Comparison of ENCODE assay signal across 24 cellular contexts in the genomic region with DNA sequence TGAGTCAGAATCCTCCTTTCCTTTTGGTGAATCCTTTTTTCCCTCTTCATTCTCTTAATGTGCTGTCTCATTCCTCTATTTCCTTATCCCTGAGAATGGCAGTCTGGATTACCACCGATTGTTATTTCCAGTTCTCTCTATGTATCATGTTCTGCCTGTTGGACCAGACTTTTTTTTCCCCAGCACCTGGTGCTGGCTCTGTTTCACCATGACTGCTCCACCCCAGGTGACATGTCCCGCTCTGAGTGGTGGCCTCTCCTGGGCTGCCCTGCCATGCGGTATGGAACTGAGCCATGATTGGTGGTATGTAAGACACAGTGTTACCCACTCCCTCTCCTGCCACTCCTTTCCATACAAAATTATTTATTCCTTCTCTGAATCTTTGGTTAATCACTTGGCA.
DNase-seq lines count a peak whose midpoint lies in the region; ATAC-seq and TF ChIP-seq lines count a peak whose summit lies in the region.
"Had no signal": no experiment of that assay in that cellular context is flagged by ENCODE, and none has a peak within 500 bp of the region (broad histone marks: within the 10 kb centered on the region; RNA-seq: fewer than 3 reads in every experiment).

No MANE protein-coding gene starts in this region.

- H3K4me3 Mint-ChIP-seq in MCF 10A (ENCODE audit: unreplicated experiment): no peak overlapping the region
- H3K4me3 Mint-ChIP-seq: CD4-positive, alpha-beta T cell had no signal

- no peaks in the 10 kb centered on the region for H3K79me2 ChIP-seq in DND-41 (ENCODE audit: insufficient read depth, low read length)

- no peaks in the 10 kb centered on the region for H3K36me3 ChIP-seq in DND-41 (ENCODE audit: insufficient read depth, low read length)
- no peaks in the 10 kb centered on the region for H3K36me3 ChIP-seq in prostate gland
- H3K36me3 ChIP-seq: BLaER1, SJSA1 had no signal

- 0 out of 2 replicates have a peak overlapping the region, but pooled peaks have one; percentile 17 for H3K27ac ChIP-seq in DND-41 (ENCODE audit: low read length)
- no peak overlapping the region for H3K27ac ChIP-seq in prostate gland
- H3K27ac ChIP-seq: BLaER1, SJSA1 had no signal

- H3K4me2 ChIP-seq in DND-41 (ENCODE audit: insufficient read depth, low read length): no peak overlapping the region
- H3K4me2 ChIP-seq: BLaER1 had no signal

- H3K27me3 ChIP-seq in DND-41 (ENCODE audit: insufficient read depth, low read length, poor library complexity) (no peaks in the 10 kb centered on the region), prostate gland (replicated peaks; ENCODE audit: insufficient read depth) (no peaks in the 10 kb centered on the region)
- H3K27me3 ChIP-seq: BLaER1, SJSA1 had no signal

- no peaks in the 10 kb centered on the region for H3K9me3 Mint-ChIP-seq in MCF 10A (ENCODE audit: unreplicated experiment)

- no TSS peak for BruUV-seq in MCF 10A (replicated peaks; lab: Mats Ljungman, UMichigan)

- TF ChIP-seq POLR2A in prostate gland (IDR thresholded peaks at IDR 0.05): no peak

- no peaks in the 10 kb centered on the region for H3K36me3 Mint-ChIP-seq in MCF 10A (ENCODE audit: insufficient read depth, unreplicated experiment)

- H3K27me3 Mint-ChIP-seq in MCF 10A (ENCODE audit: insufficient read depth, unreplicated experiment): no peaks in the 10 kb centered on the region
- H3K27me3 Mint-ChIP-seq: CD4-positive, alpha-beta T cell had no signal

- CTCF ChIA-PET in MCF 10A (lab: Yijun Ruan, JAX): no interaction called here

- no peak for DNase-seq in DND-41
- DNase-seq in MCF 10A (ENCODE audit: unreplicated experiment): no peak
- peak; percentile 6 for DNase-seq in prostate gland (ENCODE audit: low spot score)
- DNase-seq in NCI-H526 treated with DMSO at 0.1 percent for 48 hours (lab: John Stamatoyannopoulos, UW): no peak
- no peak for DNase-seq in hypothalamus (lab: John Stamatoyannopoulos, UW)
- DNase-seq in NCI-H510A treated with DMSO at 0.1 percent for 48 hours (lab: John Stamatoyannopoulos, UW): no peak
- no peak for DNase-seq in DMS153 (lab: John Stamatoyannopoulos, UW)
- DNase-seq: CD4-positive, alpha-beta T cell; DMS53; GDM1; HCEC 1CT; Karpas-422; MV-4-11; NCI-H1105; NCI-H146; NCI-H2029; NCI-H446; NCI-H526; RPMI8226 had no signal

- no peak overlapping the region for H3K4me3 ChIP-seq in DND-41 (ENCODE audit: low read depth in 1 of 2, low read length in 2 of 2)
- H3K4me3 ChIP-seq in prostate gland: no peak overlapping the region
- H3K4me3 ChIP-seq: BLaER1, GM12878, SJSA1 had no signal

- H2AFZ ChIP-seq in DND-41 (ENCODE audit: low read depth, low read length): 0 out of 2 replicates have a peak overlapping the region, but pooled peaks have one; percentile 30

- peak overlapping the region; percentile 57 for H3K27ac Mint-ChIP-seq in MCF 10A (ENCODE audit: low read depth, unreplicated experiment)
- H3K27ac Mint-ChIP-seq: CD4-positive, alpha-beta T cell had no signal

- WGBS in prostate gland: 67% methylated on average over 3 of the region's 3 CpGs

- H4K20me1 ChIP-seq in DND-41 (ENCODE audit: insufficient read depth, low read length): no peaks in the 10 kb centered on the region
- H4K20me1 ChIP-seq: BLaER1 had no signal

- H3K4me1 ChIP-seq in DND-41 (ENCODE audit: insufficient read depth, low read length) (peaks cover 26% of the 10 kb centered on the region), prostate gland (replicated peaks) (no peaks in the 10 kb centered on the region)
- H3K4me1 ChIP-seq: BLaER1, SJSA1 had no signal

- H3K9me3 ChIP-seq in DND-41 (ENCODE audit: insufficient read depth, low read length, severe bottlenecking) (peaks cover 14% of the 10 kb centered on the region), prostate gland (no peaks in the 10 kb centered on the region)
- H3K9me3 ChIP-seq: SJSA1 had no signal

- POLR2A ChIA-PET in MCF 10A (lab: Yijun Ruan, JAX): no interaction called here

- intact Hi-C loops in MCF 10A (cut with micrococcal nuclease): no loop called here
- intact Hi-C loops in prostate gland (cut with DNase I): no loop called here

- TF ChIP-seq CTCF in DND-41 (IDR thresholded peaks at IDR 0.05; ENCODE audit: borderline replicate concordance, extremely low read depth, low read length, poor library complexity, severe bottlenecking) (no peak), MCF 10A (IDR thresholded peaks at IDR 0.05; ENCODE audit: unreplicated experiment) (no peak), prostate gland (IDR thresholded peaks at IDR 0.05) (no peak)

- peaks cover 11% of the 10 kb centered on the region for H3K4me1 Mint-ChIP-seq in MCF 10A (ENCODE audit: insufficient read depth, unreplicated experiment)

- H3K9ac ChIP-seq in DND-41 (ENCODE audit: low read depth, low read length): no peak overlapping the region
- H3K9ac ChIP-seq: BLaER1 had no signal

- ATAC-seq in DND-41 (ENCODE audit: insufficient read depth, low read depth) (no peak), esophagus mucosa (peak; percentile 98)
- ATAC-seq: GM12878, HepG2 had no signal
